ENCODE assay signal across 16 cellular contexts in the genomic region with DNA sequence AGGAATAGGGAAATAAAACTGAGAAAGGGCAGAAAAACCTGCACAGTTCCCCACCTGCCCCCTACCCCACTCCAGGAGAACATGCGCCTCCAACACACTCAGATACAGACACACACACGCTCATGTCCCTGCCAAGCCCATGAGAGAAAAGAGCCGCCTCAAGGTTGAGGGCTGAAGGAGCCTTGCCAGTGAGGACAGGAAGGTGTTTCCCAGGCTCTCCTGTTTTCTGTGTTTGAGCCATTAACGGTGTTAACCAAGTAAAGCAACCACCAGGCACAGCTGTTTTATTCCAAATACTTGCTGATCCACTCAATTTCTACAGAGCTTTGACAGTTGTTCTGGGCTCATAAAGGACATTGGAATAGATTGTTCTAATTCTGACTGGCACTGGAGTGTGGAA.
A peak's percentile ranks its signal among the peaks of the same experiment; 100 is the strongest.
DNase-seq lines count a peak whose midpoint lies in the region; ATAC-seq and TF ChIP-seq lines count a peak whose summit lies in the region.
"Had no signal": no experiment of that assay in that cellular context is flagged by ENCODE, and none has a peak within 500 bp of the region (broad histone marks: within the 10 kb centered on the region; RNA-seq: fewer than 3 reads in every experiment).

No MANE protein-coding gene starts in this region.

- DNase-seq in NCI-H526 (lab: John Stamatoyannopoulos, UW) (peak; percentile 22 to 26), caudate nucleus (lab: John Stamatoyannopoulos, UW) (no peak), retina (peak; percentile 16), Caco-2 (no peak), right lobe of liver (no peak)
- DNase-seq in activated CD4-positive, alpha-beta T cell treated with anti-CD3 and anti-CD28 coated beads for 36 hours: no peak
- no peak for DNase-seq in stimulated activated naive CD4-positive, alpha-beta T cell (lab: John Stamatoyannopoulos, UW)
- DNase-seq: CD4-positive, alpha-beta T cell; GF-D8; MV-4-11; NCI-H1694 treated with DMSO at 0.1 percent for 48 hours; NCI-H2107; NCI-H510A had no signal

- H3K4me3 ChIP-seq in Caco-2 (ENCODE audit: low read depth, low read length): no peak overlapping the region
- no peak overlapping the region for H3K4me3 ChIP-seq in right lobe of liver
- H3K4me3 ChIP-seq: A549 had no signal

- CTCF ChIA-PET in activated CD4-positive, alpha-beta T cell treated with anti-CD3 and anti-CD28 coated beads for 36 hours (lab: Charles Lee): interaction anchor here (0.9 to 1.9 kb wide), 2 partner anchors 8 to 10 kb away, joined by 3 to 5 read pairs; no protein-coding TSS in a partner anchor
- CTCF ChIA-PET in Caco-2 (lab: Charles Lee): interaction anchor here (0.6 kb wide), 1 partner anchor 473 kb away, joined by 3 read pairs; no protein-coding TSS in a partner anchor

- WGBS in right lobe of liver (ENCODE audit: insufficient coverage, low coverage, low lambda C conversion rate, missing lambda C conversion rate): 58% methylated on average over 3 of the region's 4 CpGs

- no peaks in the 10 kb centered on the region for H3K9me3 Mint-ChIP-seq in nephron
- no peaks in the 10 kb centered on the region for H3K9me3 Mint-ChIP-seq in activated CD4-positive, alpha-beta T cell treated with anti-CD3 and anti-CD28 coated beads for 36 hours (ENCODE audit: low read depth)
- no peaks in the 10 kb centered on the region for H3K9me3 Mint-ChIP-seq in Caco-2 (ENCODE audit: unreplicated experiment)
- H3K9me3 Mint-ChIP-seq: CD4-positive, alpha-beta T cell had no signal

- POLR2A ChIA-PET in activated CD4-positive, alpha-beta T cell treated with anti-CD3 and anti-CD28 coated beads for 36 hours (lab: Charles Lee): no interaction called here
- POLR2A ChIA-PET in Caco-2 (lab: Charles Lee): no interaction called here

- H3K36me3 ChIP-seq in Caco-2 (ENCODE audit: control insufficient read depth, insufficient read depth, low read length) (no peaks in the 10 kb centered on the region), right lobe of liver (no peaks in the 10 kb centered on the region)

- H3K4me1 ChIP-seq in Caco-2 (no peaks in the 10 kb centered on the region), right lobe of liver (no peaks in the 10 kb centered on the region)
- H3K4me1 ChIP-seq: A549 had no signal

- TF ChIP-seq CTCF in nephron (IDR thresholded peaks at IDR 0.05; ENCODE audit: unreplicated experiment in 3 of 3) (no peak), Caco-2 (IDR thresholded peaks at IDR 0.05; ENCODE audit: insufficient read depth in 1 of 2, low read depth in 1 of 2, low read length in 1 of 2, severe bottlenecking in 1 of 2, unreplicated experiment in 1 of 2) (no peak), right lobe of liver (IDR thresholded peaks at IDR 0.05) (no peak)

- H3K27me3 ChIP-seq in Caco-2 (replicated peaks; ENCODE audit: control insufficient read depth, insufficient read depth, low read length) (no peaks in the 10 kb centered on the region), right lobe of liver (no peaks in the 10 kb centered on the region)

- BruUV-seq in Caco-2 (replicated peaks; lab: Mats Ljungman, UMichigan): no TSS peak

- H3K27ac Mint-ChIP-seq in nephron (peak overlapping the region; percentile 73 to 83 (median 80)), Caco-2 (ENCODE audit: unreplicated experiment) (no peak overlapping the region)
- H3K27ac Mint-ChIP-seq in activated CD4-positive, alpha-beta T cell treated with anti-CD3 and anti-CD28 coated beads for 36 hours: no peak overlapping the region
- H3K27ac Mint-ChIP-seq: CD4-positive, alpha-beta T cell had no signal

- no peak for ATAC-seq in activated CD4-positive, alpha-beta T cell treated with anti-CD3 and anti-CD28 coated beads for 36 hours
- ATAC-seq in right lobe of liver: no peak
- ATAC-seq: A549 had no signal

- H3K27ac ChIP-seq in caudate nucleus (ENCODE audit: low read depth, low read length): peak overlapping the region; percentile 66
- H3K27ac ChIP-seq in right lobe of liver: no peak overlapping the region
- H3K27ac ChIP-seq: A549, KMS-11 had no signal

- TF ChIP-seq POLR2A in right lobe of liver (IDR thresholded peaks at IDR 0.05): no peak

- H3K4me3 Mint-ChIP-seq in nephron (no peak overlapping the region), Caco-2 (ENCODE audit: unreplicated experiment) (no peak overlapping the region)
- H3K4me3 Mint-ChIP-seq in activated CD4-positive, alpha-beta T cell treated with anti-CD3 and anti-CD28 coated beads for 36 hours: no peak overlapping the region
- H3K4me3 Mint-ChIP-seq: CD4-positive, alpha-beta T cell had no signal

- no peaks in the 10 kb centered on the region for H3K9me3 ChIP-seq in Caco-2
- H3K9me3 ChIP-seq in right lobe of liver: no peaks in the 10 kb centered on the region
- H3K9me3 ChIP-seq: A549 had no signal

- no peaks in the 10 kb centered on the region for H3K36me3 Mint-ChIP-seq in nephron (ENCODE audit: low read depth)
- H3K36me3 Mint-ChIP-seq in activated CD4-positive, alpha-beta T cell treated with anti-CD3 and anti-CD28 coated beads for 36 hours (ENCODE audit: low read depth): no peaks in the 10 kb centered on the region
- no peaks in the 10 kb centered on the region for H3K36me3 Mint-ChIP-seq in Caco-2 (ENCODE audit: insufficient read depth, unreplicated experiment)

- no peaks in the 10 kb centered on the region for H3K27me3 Mint-ChIP-seq in nephron (ENCODE audit: low read depth)
- peaks cover 3% of the 10 kb centered on the region for H3K27me3 Mint-ChIP-seq in activated CD4-positive, alpha-beta T cell treated with anti-CD3 and anti-CD28 coated beads for 36 hours
- H3K27me3 Mint-ChIP-seq in Caco-2 (ENCODE audit: insufficient read depth, unreplicated experiment): no peaks in the 10 kb centered on the region
- H3K27me3 Mint-ChIP-seq: CD4-positive, alpha-beta T cell had no signal

- H3K4me1 Mint-ChIP-seq in nephron (peaks cover 31% of the 10 kb centered on the region), Caco-2 (ENCODE audit: low read depth, unreplicated experiment) (no peaks in the 10 kb centered on the region)
- no peaks in the 10 kb centered on the region for H3K4me1 Mint-ChIP-seq in activated CD4-positive, alpha-beta T cell treated with anti-CD3 and anti-CD28 coated beads for 36 hours

- intact Hi-C loops in activated CD4-positive, alpha-beta T cell treated with anti-CD3 and anti-CD28 coated beads for 36 hours (cut with DNase I, micrococcal nuclease): no loop called here
- intact Hi-C loops in Caco-2 (cut with micrococcal nuclease; ENCODE audit: unreplicated experiment) (no loop called here), right lobe of liver (cut with DNase I) (no loop called here)

Comparison
In these comparisons a context has a peak if more than half of its experiments do, and no peak if none do; other contexts are left out.
1. DNase-seq: peak in NCI-H526 (2 of 2) and retina (single experiment); none in caudate nucleus (0 of 61), activated CD4-positive, alpha-beta T cell treated with anti-CD3 and anti-CD28 coated beads for 36 hours (single experiment), Caco-2 (0 of 2), right lobe of liver (0 of 3) and stimulated activated naive CD4-positive, alpha-beta T cell (0 of 6).
2. H3K27ac Mint-ChIP-seq: peak in nephron (3 of 3); none in activated CD4-positive, alpha-beta T cell treated with anti-CD3 and anti-CD28 coated beads for 36 hours (single experiment) and Caco-2 (single experiment).